Comparison of ENCODE assay signal across 25 cellular contexts in genomic region chr13:75978815-75979214, GRCh38.
"Had no signal": no experiment of that assay in that cellular context is flagged by ENCODE, and none has a peak within 500 bp of the region (broad histone marks: within the 10 kb centered on the region; RNA-seq: fewer than 3 reads in every experiment).

No MANE protein-coding gene starts in this region.

- H3K9me3 ChIP-seq: left lung, lower lobe of right lung, mucosa of descending colon, ovary, right atrium auricular region, right lobe of liver, stomach, testis, thyroid gland, transverse colon, upper lobe of left lung, vagina had no signal

- H3K4me3 ChIP-seq: left lung, lower lobe of right lung, mucosa of descending colon, ovary, right atrium auricular region, right lobe of liver, stomach, testis, thyroid gland, transverse colon, upper lobe of left lung, vagina had no signal

- ATAC-seq: left colon; left lung; lower lobe of right lung; mucosa of descending colon; naive thymus-derived CD4-positive, alpha-beta T cell; natural killer cell treated with Interleukin-12 subunit alpha and Interleukin-12 subunit beta and Interleukin-15 and Interleukin-18, amount 100 ng/mL, for 72 hours; right lobe of liver; stimulated activated naive B cell treated with anti-CD40 and anti-IgM and Interleukin-4, amounts not matched to agents 10 μg/mL and 1 μg/mL and 100 μg/mL, for 72 hours; stimulated activated naive CD8-positive, alpha-beta T cell treated with anti-CD3 and anti-CD28 coated beads, Interleukin-15, Interleukin-2, amounts not matched to agents 100 U/mL and 50 U/mL, for 24 hours had no signal

- H3K27ac ChIP-seq: left lung, lower lobe of right lung, ovary, right atrium auricular region, right lobe of liver, stomach, testis, thyroid gland, transverse colon, upper lobe of left lung, vagina had no signal

- H3K36me3 ChIP-seq: left lung, lower lobe of right lung, ovary, right atrium auricular region, right lobe of liver, stomach, thyroid gland, transverse colon, upper lobe of left lung, vagina had no signal

- H3K27me3 ChIP-seq: left lung, ovary, right atrium auricular region, right lobe of liver, stomach, testis, thyroid gland, transverse colon, upper lobe of left lung, vagina had no signal

- H3K4me1 ChIP-seq: left lung, lower lobe of right lung, right atrium auricular region, right lobe of liver, stomach, testis, thyroid gland, transverse colon, upper lobe of left lung, vagina had no signal

- DNase-seq: hypothalamus; immature natural killer cell; kidney; left colon; left lung; lower lobe of right lung; midbrain; mucosa of descending colon; naive thymus-derived CD4-positive, alpha-beta T cell; ovary; right lobe of liver; stimulated activated CD4-positive, alpha-beta T cell treated with anti-CD3 and anti-CD28 coated beads, Interleukin-12 subunit alpha, Interleukin-12 subunit beta, amount 100 ng/mL, for 4 hours; stimulated activated CD4-positive, alpha-beta T cell treated with anti-CD3 and anti-CD28 coated beads, Interleukin-15, amount 100 ng/mL, for 24 hours; stimulated activated CD4-positive, alpha-beta T cell treated with anti-CD3 and anti-CD28 coated beads, Interleukin-2, amount 100 ng/mL, for 24 hours; stimulated activated CD4-positive, alpha-beta T cell treated with anti-CD3 and anti-CD28 coated beads, Interleukin-4, amount 100 ng/mL, for 1 hour; stimulated activated naive B cell treated with anti-CD40 and anti-IgM and Interleukin-4, amounts not matched to agents 10 μg/mL and 1 μg/mL and 100 μg/mL, for 72 hours; stimulated activated naive CD8-positive, alpha-beta T cell treated with anti-CD3 and anti-CD28 coated beads, Interleukin-15, Interleukin-2, amounts not matched to agents 100 U/mL and 50 U/mL, for 24 hours; stomach; testis; thyroid gland; transverse colon; upper lobe of left lung had no signal
